25 cellular contexts compared by ENCODE assay signal in genomic region chr5:95446560-95447221, GRCh38. TPM values are rescaled to one million over a fixed set of nuclear protein-coding genes. Genes with fewer than 3 reads are reported as not detected.
DNase-seq lines count a peak whose midpoint lies in the region; ATAC-seq, FAIRE-seq and TF ChIP-seq lines count a peak whose summit lies in the region.
"Had no signal": no experiment of that assay in that cellular context is flagged by ENCODE, and none has a peak within 500 bp of the region (broad histone marks: within the 10 kb centered on the region; RNA-seq: fewer than 3 reads in every experiment).

No MANE protein-coding gene starts in this region.

- peaks cover 5% of the 10 kb centered on the region for H3K27me3 Mint-ChIP-seq in activated CD4-positive, alpha-beta memory T cell treated with anti-CD3 and anti-CD28 coated beads for 36 hours
- H3K27me3 Mint-ChIP-seq: activated naive CD8-positive, alpha-beta T cell treated with anti-CD3 and anti-CD28 coated beads, Interleukin-2, amount 10 ng/mL, durations not matched to agents 7 days and 5 days had no signal

- H3K9me3 ChIP-seq in BLaER1 (no peaks in the 10 kb centered on the region), K562 (replicated peaks; ENCODE audit: control insufficient read depth, insufficient read depth, low read depth, low read length) (no peaks in the 10 kb centered on the region), esophagus squamous epithelium (no peaks in the 10 kb centered on the region)
- H3K9me3 ChIP-seq: mucosa of descending colon, transverse colon had no signal

- no peak for TF ChIP-seq EP300 in K562 (IDR thresholded peaks at IDR 0.05; ENCODE audit: low read length)

- H3K36me3 ChIP-seq in BLaER1 = no peaks in the 10 kb centered on the region
- no peaks in the 10 kb centered on the region for H3K36me3 ChIP-seq in K562 (ENCODE audit: control insufficient read depth, insufficient read depth, low read length)
- H3K36me3 ChIP-seq in esophagus squamous epithelium = no peaks in the 10 kb centered on the region
- H3K36me3 ChIP-seq: transverse colon had no signal

- peaks cover 21% of the 10 kb centered on the region for H3K4me1 ChIP-seq in BLaER1
- H3K4me1 ChIP-seq in K562 (replicated peaks in 1 of 2; ENCODE audit: control insufficient read depth in 2 of 2, insufficient read depth in 2 of 2, low read length in 2 of 2) = peaks cover 0 to 11% of the 10 kb centered on the region in 2 experiments; a peak in 2 of 5 replicates
- H3K4me1 ChIP-seq in esophagus squamous epithelium = no peaks in the 10 kb centered on the region
- H3K4me1 ChIP-seq: transverse colon had no signal

- ATAC-seq in K562 (no peak), GM18870 (IDR thresholded peaks at IDR 0.05; ENCODE audit: unreplicated experiment) (no peak)
- ATAC-seq: mucosa of descending colon; SK-N-SH treated with all-trans-retinoic acid at 6 μM for 48 hours; stimulated activated effector memory CD8-positive, alpha-beta T cell treated with anti-CD3 and anti-CD28 coated beads, Interleukin-12 subunit alpha, Interleukin-12 subunit beta, amount 100 ng/mL, for 72 hours had no signal

- TF ChIP-seq CTCF in NB4 (IDR thresholded peaks at IDR 0.05; ENCODE audit: low read depth, low read length) (no peak), K562 (IDR thresholded peaks at IDR 0.05 in 2 of 3, conservative IDR thresholded peaks at IDR 0.05 in 1 of 3; ENCODE audit: insufficient read depth in 2 of 3, low read depth in 1 of 3, low read length in 3 of 3) (no peak), esophagus squamous epithelium (IDR thresholded peaks at IDR 0.05) (no peak)

- no peaks in the 10 kb centered on the region for H3K27me3 ChIP-seq in BLaER1
- peaks cover under 1 to 2% of the 10 kb centered on the region in 2 experiments; a peak in 4 of 5 replicates for H3K27me3 ChIP-seq in K562 (ENCODE audit: control insufficient read depth in 2 of 2, insufficient read depth in 2 of 2, low read length in 2 of 2)
- no peaks in the 10 kb centered on the region for H3K27me3 ChIP-seq in esophagus squamous epithelium

- intact Hi-C loops in K562 (cut with micrococcal nuclease) (loop anchor here (10.0 kb wide), 2 partner anchors 398 to 482 kb away; no protein-coding TSS in a partner anchor), esophagus squamous epithelium (cut with DNase I) (no loop called here)
- intact Hi-C loops in activated CD4-positive, alpha-beta memory T cell treated with anti-CD3 and anti-CD28 coated beads for 36 hours (cut with micrococcal nuclease) = no loop called here

- no peak for FAIRE-seq in K562 (lab: Jason Lieb, UNC)
- FAIRE-seq: endothelial cell of umbilical vein, GM12891, kidney, TTC549 had no signal

- H3K36me3 Mint-ChIP-seq in activated CD4-positive, alpha-beta memory T cell treated with anti-CD3 and anti-CD28 coated beads for 36 hours = no peaks in the 10 kb centered on the region
- H3K36me3 Mint-ChIP-seq: activated naive CD8-positive, alpha-beta T cell treated with anti-CD3 and anti-CD28 coated beads, Interleukin-2, amount 10 ng/mL, durations not matched to agents 7 days and 5 days; CD8-positive, alpha-beta memory T cell; stimulated activated effector memory CD8-positive, alpha-beta T cell treated with anti-CD3 and anti-CD28 coated beads, Interleukin-12 subunit alpha, Interleukin-12 subunit beta, amount 100 ng/mL, for 72 hours had no signal

- H3K27ac ChIP-seq in BLaER1 = no peak overlapping the region
- H3K27ac ChIP-seq in K562 (ENCODE audit: extremely low read depth, low read depth, low read length) = no peak overlapping the region
- H3K27ac ChIP-seq in esophagus squamous epithelium = no peak overlapping the region
- H3K27ac ChIP-seq: transverse colon had no signal

- TF ChIP-seq POLR2A in NB4 (IDR thresholded peaks at IDR 0.05; ENCODE audit: extremely low read depth, insufficient read length) (no peak), K562 (conservative IDR thresholded peaks at IDR 0.05) (no peak), esophagus squamous epithelium (IDR thresholded peaks at IDR 0.05) (no peak)

- no peaks in the 10 kb centered on the region for H3K4me1 Mint-ChIP-seq in activated CD4-positive, alpha-beta memory T cell treated with anti-CD3 and anti-CD28 coated beads for 36 hours (ENCODE audit: low read depth)
- H3K4me1 Mint-ChIP-seq: activated CD4-positive, alpha-beta memory T cell treated with anti-CD3 and anti-CD28 coated beads, Interleukin-2, amount 10 ng/mL, durations not matched to agents 7 days and 5 days; activated naive CD8-positive, alpha-beta T cell treated with anti-CD3 and anti-CD28 coated beads, Interleukin-2, amount 10 ng/mL, durations not matched to agents 7 days and 5 days; CD8-positive, alpha-beta memory T cell; stimulated activated effector memory CD8-positive, alpha-beta T cell treated with anti-CD3 and anti-CD28 coated beads, Interleukin-12 subunit alpha, Interleukin-12 subunit beta, amount 100 ng/mL, for 72 hours had no signal

- H4K20me1 ChIP-seq in BLaER1 = no peaks in the 10 kb centered on the region
- no peaks in the 10 kb centered on the region for H4K20me1 ChIP-seq in K562 (replicated peaks; ENCODE audit: control insufficient read depth, insufficient read depth, low read length)

- in situ Hi-C loops in K562 (cut with MboI) = no loop called here

- no peaks in the 10 kb centered on the region for H3K79me2 ChIP-seq in K562 (ENCODE audit: control insufficient read depth, insufficient read depth, low read length)

- no peak for TF ChIP-seq RAD21 in K562 (CRISPR knock-in tag; conservative IDR thresholded peaks at IDR 0.05 in 1 of 2, IDR thresholded peaks at IDR 0.05 in 1 of 2)

- no TSS peak for BruUV-seq in K562 (replicated peaks; lab: Mats Ljungman, UMichigan)

- H2AFZ ChIP-seq in K562 (ENCODE audit: low read depth, low read length) = no peak overlapping the region

- no peaks in the 10 kb centered on the region for H3K9me3 Mint-ChIP-seq in activated CD4-positive, alpha-beta memory T cell treated with anti-CD3 and anti-CD28 coated beads for 36 hours
- H3K9me3 Mint-ChIP-seq: activated CD4-positive, alpha-beta memory T cell treated with anti-CD3 and anti-CD28 coated beads, Interleukin-2, amount 10 ng/mL, durations not matched to agents 7 days and 5 days; activated naive CD8-positive, alpha-beta T cell treated with anti-CD3 and anti-CD28 coated beads, Interleukin-2, amount 10 ng/mL, durations not matched to agents 7 days and 5 days; CD8-positive, alpha-beta memory T cell; HFFc6; stimulated activated effector memory CD8-positive, alpha-beta T cell treated with anti-CD3 and anti-CD28 coated beads, Interleukin-12 subunit alpha, Interleukin-12 subunit beta, amount 100 ng/mL, for 72 hours had no signal

- no peak overlapping the region for H3K4me3 ChIP-seq in BLaER1
- no peak overlapping the region for H3K4me3 ChIP-seq in NB4 (ENCODE audit: low read depth, low read length)
- H3K4me3 ChIP-seq in K562 = no peak overlapping the region
- no peak overlapping the region for H3K4me3 ChIP-seq in esophagus squamous epithelium
- H3K4me3 ChIP-seq: mucosa of descending colon, transverse colon had no signal

- DNase-seq in NB4 (ENCODE audit: low read depth) (peak; percentile 19), K562 (ENCODE audit: extremely low read depth in 1 of 4, low spot score in 3 of 4) (no peak), kidney glomerular epithelial cell (lab: John Stamatoyannopoulos, UW) (peak; percentile 85), NCI-H1436 treated with DMSO at 0.1 percent for 48 hours (lab: John Stamatoyannopoulos, UW) (no peak), esophagus squamous epithelium (lab: John Stamatoyannopoulos, UW) (no peak)
- DNase-seq in activated CD4-positive, alpha-beta memory T cell treated with anti-CD3 and anti-CD28 coated beads for 36 hours = no peak
- DNase-seq: activated CD4-positive, alpha-beta memory T cell treated with anti-CD3 and anti-CD28 coated beads, Interleukin-2, amount 10 ng/mL, durations not matched to agents 7 days and 5 days; activated naive CD8-positive, alpha-beta T cell treated with anti-CD3 and anti-CD28 coated beads, Interleukin-2, amount 10 ng/mL, durations not matched to agents 7 days and 5 days; activated T-cell treated with anti-CD3 and anti-CD28 coated beads, Interleukin-2, amount 50 U/mL, for 48 hours; CD8-positive, alpha-beta memory T cell; head of caudate nucleus; KG1; kidney; mucosa of descending colon; NCI-H1417; NCI-H446; transverse colon had no signal

- no peaks in the 10 kb centered on the region for H3K9me1 ChIP-seq in K562 (ENCODE audit: control insufficient read depth, insufficient read depth, low read length)

- CTCF ChIA-PET in K562 (lab: Yijun Ruan, JAX; ENCODE audit: low intra/inter-chr PET ratio) = no interaction called here
- CTCF ChIA-PET in activated CD4-positive, alpha-beta memory T cell treated with anti-CD3 and anti-CD28 coated beads for 36 hours (lab: Charles Lee) = no interaction called here

- peak overlapping the region; percentile 47 for H3K4me2 ChIP-seq in BLaER1
- H3K4me2 ChIP-seq in K562 (ENCODE audit: insufficient read depth, low read length) = peak overlapping the region; percentile 13; the same call in 1 of the 2 replicates

- no peak overlapping the region for H3K9ac ChIP-seq in BLaER1
- no peak overlapping the region for H3K9ac ChIP-seq in K562 (ENCODE audit: insufficient read depth in 1 of 2, low read depth in 2 of 2, low read length in 2 of 2)

- POLR2A ChIA-PET in K562 (lab: Yijun Ruan, JAX) = no interaction called here
- POLR2A ChIA-PET in activated CD4-positive, alpha-beta memory T cell treated with anti-CD3 and anti-CD28 coated beads for 36 hours (lab: Charles Lee) = no interaction called here

- no peak overlapping the region for H3K27ac Mint-ChIP-seq in activated CD4-positive, alpha-beta memory T cell treated with anti-CD3 and anti-CD28 coated beads for 36 hours
- H3K27ac Mint-ChIP-seq: activated CD4-positive, alpha-beta memory T cell treated with anti-CD3 and anti-CD28 coated beads, Interleukin-2, amount 10 ng/mL, durations not matched to agents 7 days and 5 days; activated naive CD8-positive, alpha-beta T cell treated with anti-CD3 and anti-CD28 coated beads, Interleukin-2, amount 10 ng/mL, durations not matched to agents 7 days and 5 days; stimulated activated effector memory CD8-positive, alpha-beta T cell treated with anti-CD3 and anti-CD28 coated beads, Interleukin-12 subunit alpha, Interleukin-12 subunit beta, amount 100 ng/mL, for 72 hours had no signal

- H3K4me3 Mint-ChIP-seq in activated CD4-positive, alpha-beta memory T cell treated with anti-CD3 and anti-CD28 coated beads for 36 hours = no peak overlapping the region
- H3K4me3 Mint-ChIP-seq: activated CD4-positive, alpha-beta memory T cell treated with anti-CD3 and anti-CD28 coated beads, Interleukin-2, amount 10 ng/mL, durations not matched to agents 7 days and 5 days; activated naive CD8-positive, alpha-beta T cell treated with anti-CD3 and anti-CD28 coated beads, Interleukin-2, amount 10 ng/mL, durations not matched to agents 7 days and 5 days; CD8-positive, alpha-beta memory T cell; HFFc6; stimulated activated effector memory CD8-positive, alpha-beta T cell treated with anti-CD3 and anti-CD28 coated beads, Interleukin-12 subunit alpha, Interleukin-12 subunit beta, amount 100 ng/mL, for 72 hours had no signal

- 4% methylated on average over 1 of the region's 1 CpG for WGBS in K562 (ENCODE audit: insufficient coverage, low coverage, missing lambda C conversion rate)
- 87 to 88% methylated on average over 1 of the region's 1 CpG for WGBS in esophagus squamous epithelium, 2 donors

RNA-seq across cellular contexts. Expression of gene FAM81B, which starts 55.5 kb away (rescaled TPM):
- total RNA-seq in K562 (2011; cell fraction: chromatin; rRNA removed; ENCODE audit: low replicate concordance) = not detected in 2 replicates
- total RNA-seq in K562 (2011; cell fraction: nucleolus; rRNA removed) = not detected in 2 replicates
- total RNA-seq in K562 (2011; cell fraction: nucleoplasm; rRNA removed) = not detected in 2 replicates
- total RNA-seq in K562 (2014; rRNA removed) (0.09 TPM in 1 of 2 replicates, not detected in the other), K562 (2014; rRNA removed; fragmentation: Illumina TruSeq; extraction: Trizol) (0.25 and 0.70 TPM in 2 replicates), K562 (2015; rRNA removed; fragmentation: Illumina TruSeq; extraction: Trizol) (0.19 TPM in 1 of 2 replicates, not detected in the other), K562 (2021) (0.36 TPM in 1 of 2 replicates, not detected in the other), esophagus squamous epithelium (not detected)
- polyA plus RNA-seq in K562 (2011; rRNA removed) (0.12 and 0.38 TPM in 2 replicates), K562 (2014; fragmentation: Illumina TruSeq; extraction: Trizol) (0.29 and 0.64 TPM in 2 replicates), K562 (2014; fragmentation: Nextera tagmentation; extraction: Ambion mirVana) (under 1 TPM; 0.08 to 0.20 TPM), K562 (2014; rRNA removed) (0.20 and 0.52 TPM in 2 replicates)
- 0.28 TPM in 1 of 2 replicates, not detected in the other for polyA plus RNA-seq in K562 (2011; cell fraction: cytosol; rRNA removed)
- polyA plus RNA-seq in K562 (2011; cell fraction: nucleus; rRNA removed) = not detected in 2 replicates
- 0.60 and 1.2 TPM in 2 replicates for polyA plus RNA-seq in K562 (2012)
- polyA minus RNA-seq in K562 (2011; rRNA and poly(A)+ RNA removed) = not detected in 2 replicates
- not detected in 2 replicates for polyA minus RNA-seq in K562 (2011; cell fraction: cytosol; rRNA and poly(A)+ RNA removed)
- not detected in 2 replicates for polyA minus RNA-seq in K562 (2011; cell fraction: nucleus; rRNA and poly(A)+ RNA removed)
- total RNA-seq in activated CD4-positive, alpha-beta memory T cell treated with anti-CD3 and anti-CD28 coated beads for 36 hours = not detected
- total RNA-seq: activated CD4-positive, alpha-beta memory T cell treated with anti-CD3 and anti-CD28 coated beads, Interleukin-2, amount 10 ng/mL, durations not matched to agents 7 days and 5 days; activated naive CD8-positive, alpha-beta T cell treated with anti-CD3 and anti-CD28 coated beads, Interleukin-2, amount 10 ng/mL, durations not matched to agents 7 days and 5 days; CD8-positive, alpha-beta memory T cell; endothelial cell of umbilical vein; HFFc6; mucosa of descending colon; transverse colon had no signal
- polyA plus RNA-seq: CD8-positive, alpha-beta memory T cell; endothelial cell of umbilical vein had no signal

Comparison
In these comparisons a context has a peak if more than half of its experiments do, and no peak if none do; other contexts are left out.
1. DNase-seq: peak in NB4 (single experiment) and kidney glomerular epithelial cell (single experiment); none in K562 (0 of 4), activated CD4-positive, alpha-beta memory T cell treated with anti-CD3 and anti-CD28 coated beads for 36 hours (single experiment), NCI-H1436 treated with DMSO at 0.1 percent for 48 hours (single experiment) and esophagus squamous epithelium (single experiment).